Comparison of ENCODE assay signal across 9 cellular contexts in genomic region chr10:69515699-69516547, GRCh38. TPM values are rescaled to one million over a fixed set of nuclear protein-coding genes. Genes with fewer than 3 reads are reported as not detected.
DNase-seq lines count a peak whose midpoint lies in the region; ATAC-seq, FAIRE-seq and TF ChIP-seq lines count a peak whose summit lies in the region.
"Had no signal": no experiment of that assay in that cellular context is flagged by ENCODE, and none has a peak within 500 bp of the region (broad histone marks: within the 10 kb centered on the region; RNA-seq: fewer than 3 reads in every experiment).

No MANE protein-coding gene starts in this region.

- H3K4ac ChIP-seq in H1 (replicated peaks; ENCODE audit: insufficient read length, low read depth, low read length) = no peak overlapping the region

- H3K4me1 ChIP-seq in H1 (replicated peaks in 1 of 4; ENCODE audit: control insufficient read depth in 3 of 4, insufficient read depth in 4 of 4, low read length in 3 of 4) = peaks cover 0 to 2% (median 0%) of the 10 kb centered on the region in 4 experiments; a peak in 2 of 7 replicates

- peaks cover 0 to 4% of the 10 kb centered on the region in 2 experiments; a peak in 1 of 4 replicates for H3K9me3 ChIP-seq in H1 (ENCODE audit: insufficient read depth in 2 of 2, low read depth in 1 of 2, low read length in 1 of 2)

- no peak overlapping the region for H4K91ac ChIP-seq in H1 (replicated peaks; ENCODE audit: insufficient read length, low read length)

- no peak overlapping the region for H3K18ac ChIP-seq in H1 (ENCODE audit: extremely low read depth, low read length)

- no peak overlapping the region for H3K27ac ChIP-seq in H1 (ENCODE audit: low read depth, low read length)

- H3K23me2 ChIP-seq in H1 (ENCODE audit: low read depth, low read length) = no peaks in the 10 kb centered on the region

- no peak for TF ChIP-seq POLR2A in H1 (IDR thresholded peaks at IDR 0.05; ENCODE audit: control extremely low read depth in 1 of 2, low read depth in 2 of 2, low read length in 2 of 2)

- POLR2A ChIA-PET in H1 (lab: Charles Lee; ENCODE audit: partially characterized antibody) = interaction anchor here (0.7 to 6.1 kb wide), 4 partner anchors 20 to 121 kb away, joined by 3 to 59 read pairs (median 5); partner anchors contain the start of gene NEUROG3

- ATAC-seq in HG03432 (IDR thresholded peaks at IDR 0.05; ENCODE audit: unreplicated experiment) = peak; percentile 77
- ATAC-seq in HG02981 (IDR thresholded peaks at IDR 0.05; ENCODE audit: unreplicated experiment) = no peak

- no peak for TF ChIP-seq EP300 in H1 (IDR thresholded peaks at IDR 0.05; ENCODE audit: borderline replicate concordance in 1 of 2, low read depth in 2 of 2, low read length in 2 of 2)

- H2BK20ac ChIP-seq in H1 (ENCODE audit: low read length) = no peak overlapping the region

- no peak overlapping the region for H3K9ac ChIP-seq in H1 (replicated peaks in 1 of 4; ENCODE audit: extremely low read depth in 1 of 4, low read depth in 3 of 4, low read length in 3 of 4)

- peak; percentile 82 for DNase-seq in GM10266 (ENCODE audit: extremely low spot score)
- peak; percentile 52 for DNase-seq in NOMO-1 treated with dmso at 0.1 percent for 144 hours (lab: John Stamatoyannopoulos, UW; ENCODE audit: unreplicated experiment)
- peak; percentile 41 to 50 for DNase-seq in activated CD8-positive, alpha-beta memory T cell treated with anti-CD3 and anti-CD28 coated beads for 4 hours (ENCODE audit: low read depth in 2 of 2)
- peak; percentile 66 to 90 for DNase-seq in H1 (ENCODE audit: low read depth in 1 of 2, low spot score in 2 of 2)
- peak; percentile 67 for DNase-seq in myocyte (ENCODE audit: low read depth)
- DNase-seq in stimulated activated CD8-positive, alpha-beta memory T cell treated with anti-CD3 and anti-CD28 coated beads, Interleukin-7, amount 100 ng/mL, for 4 hours (ENCODE audit: low read depth in 2 of 2) = peak; percentile 52 to 53

- H3K14ac ChIP-seq in H1 (ENCODE audit: insufficient read length) = no peak overlapping the region

- peak; percentile 100 for TF ChIP-seq RAD21 in H1 (IDR thresholded peaks at IDR 0.05 in 1 of 2, conservative IDR thresholded peaks at IDR 0.05 in 1 of 2; ENCODE audit: low read depth in 2 of 2, low read length in 2 of 2)

- no peak overlapping the region for H2BK120ac ChIP-seq in H1 (replicated peaks; ENCODE audit: low read depth, low read length)

- no peak overlapping the region for H2AFZ ChIP-seq in H1 (ENCODE audit: low read length)

- H2BK15ac ChIP-seq in H1 (ENCODE audit: low read length) = no peak overlapping the region

- H3K79me2 ChIP-seq in H1 (ENCODE audit: control insufficient read depth in 1 of 2, insufficient read depth in 2 of 2, low read length in 2 of 2) = no peaks in the 10 kb centered on the region

- no peak overlapping the region for H3K4me3 ChIP-seq in H1 (ENCODE audit: extremely low read depth in 1 of 4, insufficient read depth in 2 of 4, low read depth in 3 of 4, low read length in 4 of 4)

- WGBS in H1 (ENCODE audit: extremely low coverage in 1 of 2, insufficient coverage in 1 of 2, insufficient read length in 1 of 2, insufficient replicate concordance in 2 of 2, low coverage in 1 of 2, low lambda C conversion rate in 2 of 2, missing lambda C conversion rate in 1 of 2), 2 experiments = 28% methylated on average over 12 of the region's 12 CpGs; no CpG with 5 or more reads in 1 of the 2 experiments

- no peaks in the 10 kb centered on the region for H4K20me1 ChIP-seq in H1 (replicated peaks in 1 of 2; ENCODE audit: control insufficient read depth in 1 of 2, insufficient read depth in 2 of 2, low read length in 2 of 2)

- no peak overlapping the region for H3K23ac ChIP-seq in H1 (ENCODE audit: insufficient read length)

- TF ChIP-seq CTCF in GM10266 (IDR thresholded peaks at IDR 0.05; ENCODE audit: control insufficient read depth, insufficient read depth, low read depth, missing control alignments) (peak; percentile 94), H1 (IDR thresholded peaks at IDR 0.05; ENCODE audit: control extremely low read depth in 1 of 3, insufficient read depth in 1 of 3, low read depth in 1 of 3, low read length in 3 of 3) (peak; percentile 98 to 99 (median 99))

- H3K27me3 ChIP-seq in H1 (replicated peaks in 1 of 4; ENCODE audit: control insufficient read depth in 3 of 4, extremely low read depth in 1 of 4, insufficient read depth in 3 of 4, low read length in 3 of 4) = no peaks in the 10 kb centered on the region

- FAIRE-seq in H1 (lab: Jason Lieb, UNC) = peak; percentile 57
- FAIRE-seq: endometrium had no signal

- no peak overlapping the region for H3K4me2 ChIP-seq in H1 (ENCODE audit: insufficient read depth in 1 of 2, low read depth in 2 of 2, low read length in 2 of 2)

- H4K8ac ChIP-seq in H1 (ENCODE audit: extremely low read depth, insufficient read depth, low read length) = no peak overlapping the region

- no peak overlapping the region for H2BK5ac ChIP-seq in H1 (ENCODE audit: low read depth, low read length)

- H3K56ac ChIP-seq in H1 (replicated peaks; ENCODE audit: insufficient read length, low read depth, low read length) = no peak overlapping the region

- H4K5ac ChIP-seq in H1 (ENCODE audit: insufficient read length, low read depth, low read length) = no peak overlapping the region

- H3K36me3 ChIP-seq in H1 (ENCODE audit: control insufficient read depth in 2 of 4, insufficient read depth in 4 of 4, low read length in 3 of 4) = no peaks in the 10 kb centered on the region; a peak in 1 of 8 replicates

- H2BK12ac ChIP-seq in H1 (ENCODE audit: low read depth, low read length) = no peak overlapping the region

- no peaks in the 10 kb centered on the region for H3K79me1 ChIP-seq in H1 (ENCODE audit: low read depth, low read length)

- CTCF ChIA-PET in H1 (lab: Charles Lee; ENCODE audit: partially characterized antibody) = interaction anchor here (0.6 to 28.6 kb wide), 71 partner anchors 9 to 1909 kb away, joined by 3 to 1068 read pairs (median 5); partner anchors contain the start of genes COL13A1, FAM241B, NEUROG3 and TSPAN15

- no peak overlapping the region for H2AK5ac ChIP-seq in H1 (ENCODE audit: low read depth, low read length)

TF ChIP-seq in H1, 55 proteins besides CTCF, POLR2A, EP300 and RAD21:
- TF ChIP-seq KDM1A (IDR thresholded peaks at IDR 0.05; ENCODE audit: borderline replicate concordance, low read length) (peak; percentile 89; the same call in 1 of the 2 replicates), SIN3A (conservative IDR thresholded peaks at IDR 0.05 in 1 of 2, IDR thresholded peaks at IDR 0.05 in 1 of 2; ENCODE audit: low read depth in 1 of 2, low read length in 2 of 2) (peak in 1 of 2 experiments; percentile 73; a peak in 2 of 4 replicates), MAX (IDR thresholded peaks at IDR 0.05) (peak; percentile 11; the same call in 1 of the 2 replicates), JUND (IDR thresholded peaks at IDR 0.05; ENCODE audit: low read length) (no peak), ATF2 (IDR thresholded peaks at IDR 0.05; ENCODE audit: low read length) (no peak), YY1 (IDR thresholded peaks at IDR 0.05; ENCODE audit: low read depth, low read length) (peak; percentile 81), CBX8 (IDR thresholded peaks at IDR 0.05; ENCODE audit: borderline replicate concordance, low read depth, low read length) (no peak), SP4 (IDR thresholded peaks at IDR 0.05; ENCODE audit: low read length) (peak; percentile 78; the same call in 1 of the 2 replicates), EGR1 (IDR thresholded peaks at IDR 0.05; ENCODE audit: borderline replicate concordance, low read depth, low read length) (0 out of 2 replicates have a peak, but pooled peaks have one; percentile 12), HDAC2 (IDR thresholded peaks at IDR 0.05; ENCODE audit: borderline replicate concordance in 1 of 2, low read depth in 2 of 2, low read length in 2 of 2) (0 out of 4 replicates have a peak, but pooled peaks of 1 of the 2 experiments have one; percentile 31), TBP (IDR thresholded peaks at IDR 0.05; ENCODE audit: low read depth, low read length) (0 out of 2 replicates have a peak, but pooled peaks have one; percentile 15), ATF3 (IDR thresholded peaks at IDR 0.05; ENCODE audit: insufficient read depth, low read depth, low read length) (0 out of 2 replicates have a peak, but pooled peaks have one; percentile 7), RXRA (IDR thresholded peaks at IDR 0.05; ENCODE audit: insufficient read depth, low read depth, low read length) (no peak), MAFK (IDR thresholded peaks at IDR 0.05; ENCODE audit: low read depth, low read length) (no peak)
TF ChIP-seq in H1: peak in this region for 9.

RNA-seq across cellular contexts. Expression of gene NEUROG3, which starts 57.3 kb away (rescaled TPM):
- 0.31 TPM in 1 of 2 replicates, not detected in the other for total RNA-seq in H1 (2021; fragmentation: NEBNext Ultra II Directional; extraction: Animal tissue kit (Norgen Biotek cat#: 25700))
- 0.45 and 0.55 TPM in 2 replicates for polyA plus RNA-seq in H1 (2011; rRNA removed)
- polyA plus RNA-seq in H1 (2011; cell fraction: cytosol; rRNA removed) = 0.19 TPM
- polyA plus RNA-seq in H1 (2011; cell fraction: nucleus; rRNA removed) = 0.26 TPM
- 0.21 to 0.25 TPM in 2 of 4 replicates, not detected in the others for polyA plus RNA-seq in H1 (2012, experiment 1 of 2)
- 0.38 TPM for polyA plus RNA-seq in H1 (2012, experiment 2 of 2)
- polyA plus RNA-seq in H1 (2013, experiment 1 of 2) = 0.10 TPM
- polyA plus RNA-seq in H1 (2013, experiment 2 of 2) = 0.26 TPM
- polyA minus RNA-seq in H1 (2011; rRNA and poly(A)+ RNA removed) = 0.24 TPM in 1 of 2 replicates, not detected in the other
- not detected for polyA minus RNA-seq in H1 (2011; cell fraction: cytosol; rRNA and poly(A)+ RNA removed)
- not detected for polyA minus RNA-seq in H1 (2011; cell fraction: nucleus; rRNA and poly(A)+ RNA removed)
- 0.27 TPM in 1 of 2 replicates, not detected in the other for total RNA-seq in myocyte
- not detected for polyA plus RNA-seq in myocyte (2012)
